ENCODE assay signal across 22 cellular contexts in the genomic region with DNA sequence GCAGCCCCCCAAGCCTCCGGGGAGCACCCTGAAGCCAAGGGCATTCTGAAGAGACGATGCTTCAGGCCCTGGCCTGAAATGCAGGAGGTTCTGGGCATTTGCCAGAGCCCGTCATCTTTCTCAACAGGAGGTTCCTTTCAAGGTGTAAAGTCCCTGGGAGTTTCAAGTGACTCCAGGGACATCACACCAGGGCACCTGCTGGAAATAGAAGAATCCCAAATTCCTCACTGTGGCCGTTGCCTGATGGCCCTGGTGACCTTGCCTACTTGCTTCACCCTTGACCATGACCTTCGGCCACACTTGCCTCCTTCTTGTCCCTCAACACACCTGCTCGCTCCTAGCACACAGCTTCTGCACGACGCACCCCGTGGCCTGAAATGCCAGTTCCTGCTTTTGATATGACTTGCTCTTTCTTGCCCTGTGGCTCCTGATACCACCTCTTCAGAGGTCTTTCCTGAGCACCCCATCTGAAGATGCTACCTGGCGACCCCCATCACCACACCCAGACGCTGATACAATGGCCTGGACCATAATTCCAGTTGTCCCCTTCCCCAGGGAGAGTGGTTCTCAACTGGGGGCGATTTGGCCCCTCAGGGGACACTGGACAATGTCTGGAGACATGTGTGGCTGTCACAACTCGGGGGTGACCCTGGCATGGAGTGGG. TPM values are rescaled to one million over a fixed set of nuclear protein-coding genes. Genes with fewer than 3 reads are reported as not detected.
DNase-seq lines count a peak whose midpoint lies in the region; ATAC-seq and TF ChIP-seq lines count a peak whose summit lies in the region.
"Had no signal": no experiment of that assay in that cellular context is flagged by ENCODE, and none has a peak within 500 bp of the region (broad histone marks: within the 10 kb centered on the region; RNA-seq: fewer than 3 reads in every experiment).

No MANE protein-coding gene starts in this region.

- intact Hi-C loops in left ventricle myocardium superior (cut with micrococcal nuclease), result no loop called here

- TF ChIP-seq CTCF in nephron (IDR thresholded peaks at IDR 0.05; ENCODE audit: unreplicated experiment in 3 of 3), result no peak

- H3K36me3 Mint-ChIP-seq in stimulated activated naive CD8-positive, alpha-beta T cell treated with anti-CD3 and anti-CD28 coated beads, Interleukin-15, Interleukin-2, amounts not matched to agents 100 ng/mL and 50 ng/mL, for 24 hours (ENCODE audit: low read depth), result peaks cover 45% of the 10 kb centered on the region
- peaks cover 70% of the 10 kb centered on the region for H3K36me3 Mint-ChIP-seq in activated T-helper 17 cell treated with anti-CD3 and anti-CD28 coated beads, Interleukin-2, amount 50 U/mL, for 72 hours (ENCODE audit: low read depth)
- H3K36me3 Mint-ChIP-seq in nephron (ENCODE audit: low read depth), result peaks cover 28% of the 10 kb centered on the region

- H3K4me3 Mint-ChIP-seq in stimulated activated naive CD8-positive, alpha-beta T cell treated with anti-CD3 and anti-CD28 coated beads, Interleukin-15, Interleukin-2, amounts not matched to agents 100 ng/mL and 50 ng/mL, for 24 hours, result peak overlapping the region; percentile 14
- H3K4me3 Mint-ChIP-seq in activated T-helper 17 cell treated with anti-CD3 and anti-CD28 coated beads, Interleukin-2, amount 50 U/mL, for 72 hours, result no peak overlapping the region
- peak overlapping the region in 2 of 3 experiments; percentile 7 to 46 for H3K4me3 Mint-ChIP-seq in nephron
- H3K4me3 Mint-ChIP-seq: H9 had no signal

- ATAC-seq in stimulated activated naive CD8-positive, alpha-beta T cell treated with anti-CD3 and anti-CD28 coated beads, Interleukin-15, Interleukin-2, amounts not matched to agents 100 U/mL and 50 U/mL, for 24 hours, result no peak
- no peak for ATAC-seq in activated T-helper 17 cell treated with anti-CD3 and anti-CD28 coated beads, Interleukin-2, amount 50 U/mL, for 72 hours (replicated peaks)
- no peak for ATAC-seq in GM21825 (IDR thresholded peaks at IDR 0.05; ENCODE audit: unreplicated experiment)
- no peak for ATAC-seq in left ventricle myocardium superior
- ATAC-seq: left colon, sciatic nerve, upper lobe of right lung had no signal

- DNase-seq in stimulated activated naive CD8-positive, alpha-beta T cell treated with anti-CD3 and anti-CD28 coated beads, Interleukin-15, Interleukin-2, amounts not matched to agents 100 U/mL and 50 U/mL, for 24 hours, result no peak
- no peak for DNase-seq in globus pallidus (ENCODE audit: low spot score)
- no peak for DNase-seq in DMS114 treated with DMSO at 0.1 percent for 48 hours (lab: John Stamatoyannopoulos, UW; ENCODE audit: unreplicated experiment)
- no peak for DNase-seq in left ventricle myocardium superior
- DNase-seq: activated CD4-positive, alpha-beta T cell treated with anti-CD3 and anti-CD28 coated beads, Interleukin-2, amount 50 U/mL, for 1 hour; activated effector memory CD4-positive, alpha-beta T cell treated with Interleukin-2 at 50 U/mL for 16 hours; cerebellar nuclear complex; erythroblast; H9; left colon; NCI-H1105; NCI-H2029; NCI-H2227 treated with DMSO at 0.1 percent for 48 hours; Right ventricle myocardium superior; T-helper 9 cell; upper lobe of right lung; WERI-Rb-1 had no signal

- peak overlapping the region; percentile 4 for H3K27ac Mint-ChIP-seq in stimulated activated naive CD8-positive, alpha-beta T cell treated with anti-CD3 and anti-CD28 coated beads, Interleukin-15, Interleukin-2, amounts not matched to agents 100 ng/mL and 50 ng/mL, for 24 hours
- H3K27ac Mint-ChIP-seq in activated T-helper 17 cell treated with anti-CD3 and anti-CD28 coated beads, Interleukin-2, amount 50 U/mL, for 72 hours, result peak overlapping the region; percentile 37
- no peak overlapping the region for H3K27ac Mint-ChIP-seq in nephron
- H3K27ac Mint-ChIP-seq: H9 had no signal

- peaks cover 38% of the 10 kb centered on the region for H3K4me1 Mint-ChIP-seq in stimulated activated naive CD8-positive, alpha-beta T cell treated with anti-CD3 and anti-CD28 coated beads, Interleukin-15, Interleukin-2, amounts not matched to agents 100 ng/mL and 50 ng/mL, for 24 hours (ENCODE audit: low read depth)
- H3K4me1 Mint-ChIP-seq in activated T-helper 17 cell treated with anti-CD3 and anti-CD28 coated beads, Interleukin-2, amount 50 U/mL, for 72 hours, result peaks cover 18% of the 10 kb centered on the region
- peaks cover 20% of the 10 kb centered on the region for H3K4me1 Mint-ChIP-seq in nephron

- no peaks in the 10 kb centered on the region for H3K9me3 Mint-ChIP-seq in stimulated activated naive CD8-positive, alpha-beta T cell treated with anti-CD3 and anti-CD28 coated beads, Interleukin-15, Interleukin-2, amounts not matched to agents 100 ng/mL and 50 ng/mL, for 24 hours
- H3K9me3 Mint-ChIP-seq in activated T-helper 17 cell treated with anti-CD3 and anti-CD28 coated beads, Interleukin-2, amount 50 U/mL, for 72 hours, result no peaks in the 10 kb centered on the region
- no peaks in the 10 kb centered on the region for H3K9me3 Mint-ChIP-seq in nephron

- peaks cover 6% of the 10 kb centered on the region for H3K27me3 Mint-ChIP-seq in stimulated activated naive CD8-positive, alpha-beta T cell treated with anti-CD3 and anti-CD28 coated beads, Interleukin-15, Interleukin-2, amounts not matched to agents 100 ng/mL and 50 ng/mL, for 24 hours
- no peaks in the 10 kb centered on the region for H3K27me3 Mint-ChIP-seq in activated T-helper 17 cell treated with anti-CD3 and anti-CD28 coated beads, Interleukin-2, amount 50 U/mL, for 72 hours
- H3K27me3 Mint-ChIP-seq in nephron (ENCODE audit: low read depth), result no peaks in the 10 kb centered on the region

RNA-seq across cellular contexts. Expression of gene DPP9, which starts 3.5 kb away (rescaled TPM):
- total RNA-seq in activated T-helper 17 cell treated with anti-CD3 and anti-CD28 coated beads, Interleukin-2, amount 50 U/mL, for 72 hours, result 10 to 100 TPM; 52.3 to 90.9 TPM
- 53.9 TPM for total RNA-seq in left ventricle myocardium superior

RNA-seq across cellular contexts. Expression of gene MYDGF, which starts 50.0 kb away (rescaled TPM):
- total RNA-seq in activated T-helper 17 cell treated with anti-CD3 and anti-CD28 coated beads, Interleukin-2, amount 50 U/mL, for 72 hours, result 10 to 100 TPM; 47.8 to 79.0 TPM
- 27.0 TPM for total RNA-seq in left ventricle myocardium superior

Comparison
In these comparisons a context has a peak if more than half of its experiments do, and no peak if none do; other contexts are left out.
1. H3K27ac Mint-ChIP-seq: peak in stimulated activated naive CD8-positive, alpha-beta T cell treated with anti-CD3 and anti-CD28 coated beads, Interleukin-15, Interleukin-2, amounts not matched to agents 100 ng/mL and 50 ng/mL, for 24 hours (single experiment) and activated T-helper 17 cell treated with anti-CD3 and anti-CD28 coated beads, Interleukin-2, amount 50 U/mL, for 72 hours (single experiment); none in nephron (0 of 3).